21 cellular contexts compared by ENCODE assay signal in genomic region chr14:88546621-88547385, GRCh38. TPM values are rescaled to one million over a fixed set of nuclear protein-coding genes. Genes with fewer than 3 reads are reported as not detected.
DNase-seq lines count a peak whose midpoint lies in the region; ATAC-seq and TF ChIP-seq lines count a peak whose summit lies in the region.
"Had no signal": no experiment of that assay in that cellular context is flagged by ENCODE, and none has a peak within 500 bp of the region (broad histone marks: within the 10 kb centered on the region; RNA-seq: fewer than 3 reads in every experiment).

No MANE protein-coding gene starts in this region.

- H3K36me3 ChIP-seq in SK-N-SH (replicated peaks in 1 of 2; ENCODE audit: control insufficient read depth in 1 of 2, insufficient read depth in 2 of 2, low read length in 1 of 2) (peaks cover 34 to 37% of the 10 kb centered on the region in 2 experiments), mesenchymal stem cell (ENCODE audit: control insufficient read depth in 1 of 2, insufficient read depth in 2 of 2, low read depth in 1 of 2, low read length in 2 of 2) (peaks cover 28 to 32% of the 10 kb centered on the region in 2 experiments), transverse colon (peaks cover 0 to 5% (median 0%) of the 10 kb centered on the region in 4 donors)

- H3K27ac Mint-ChIP-seq in activated CD4-positive, alpha-beta T cell treated with anti-CD3 and anti-CD28 coated beads for 36 hours, result no peak overlapping the region
- H3K27ac Mint-ChIP-seq: activated naive CD8-positive, alpha-beta T cell treated with anti-CD3 and anti-CD28 coated beads, Interleukin-2, amount 50 U/mL, for 24 hours; CD8-positive, alpha-beta T cell had no signal

- no peak for TF ChIP-seq POLR2A in transverse colon (IDR thresholded peaks at IDR 0.05)

- H3K9me3 Mint-ChIP-seq in activated CD4-positive, alpha-beta T cell treated with anti-CD3 and anti-CD28 coated beads for 36 hours (ENCODE audit: low read depth), result no peaks in the 10 kb centered on the region
- H3K9me3 Mint-ChIP-seq: activated naive CD8-positive, alpha-beta T cell treated with anti-CD3 and anti-CD28 coated beads, Interleukin-2, amount 50 U/mL, for 24 hours; CD8-positive, alpha-beta T cell had no signal

- H2AFZ ChIP-seq in SK-N-SH (ENCODE audit: low read depth), result no peak overlapping the region
- no peak overlapping the region for H2AFZ ChIP-seq in mesenchymal stem cell (ENCODE audit: low read depth, low read length)

- intact Hi-C loops in transverse colon (cut with DNase I; ENCODE audit: low total_unique reads), result no loop called here
- intact Hi-C loops in activated CD4-positive, alpha-beta T cell treated with anti-CD3 and anti-CD28 coated beads for 36 hours (cut with DNase I, micrococcal nuclease), result no loop called here

- no peak overlapping the region for H3K23ac ChIP-seq in mesenchymal stem cell (ENCODE audit: low read length in 2 of 2)

- H2AK5ac ChIP-seq in mesenchymal stem cell (ENCODE audit: low read length, severe bottlenecking), result no peak overlapping the region

- no peak overlapping the region for H3K4me3 Mint-ChIP-seq in activated CD4-positive, alpha-beta T cell treated with anti-CD3 and anti-CD28 coated beads for 36 hours
- H3K4me3 Mint-ChIP-seq: activated naive CD8-positive, alpha-beta T cell treated with anti-CD3 and anti-CD28 coated beads, Interleukin-2, amount 50 U/mL, for 24 hours; CD8-positive, alpha-beta T cell had no signal

- H4K20me1 ChIP-seq in SK-N-SH (ENCODE audit: insufficient read depth), result peaks cover 11% of the 10 kb centered on the region

- peaks cover 9% of the 10 kb centered on the region for H3K27me3 Mint-ChIP-seq in activated CD4-positive, alpha-beta T cell treated with anti-CD3 and anti-CD28 coated beads for 36 hours

- CTCF ChIA-PET in SK-N-SH (lab: Yijun Ruan, JAX), result no interaction called here
- CTCF ChIA-PET in activated CD4-positive, alpha-beta T cell treated with anti-CD3 and anti-CD28 coated beads for 36 hours (lab: Charles Lee), result interaction anchor here (0.8 kb wide), 1 partner anchor 12 kb away, joined by 6 read pairs; no protein-coding TSS in a partner anchor

- H3K4me2 ChIP-seq in SK-N-SH (no peak overlapping the region), mesenchymal stem cell (ENCODE audit: low read length, poor library complexity, severe bottlenecking) (no peak overlapping the region)

- H3K36me3 Mint-ChIP-seq in activated CD4-positive, alpha-beta T cell treated with anti-CD3 and anti-CD28 coated beads for 36 hours (ENCODE audit: low read depth), result no peaks in the 10 kb centered on the region
- H3K36me3 Mint-ChIP-seq: CD8-positive, alpha-beta T cell had no signal

- no peak for TF ChIP-seq RAD21 in SK-N-SH (IDR thresholded peaks at IDR 0.05; ENCODE audit: low read length)

- H4K8ac ChIP-seq in mesenchymal stem cell (ENCODE audit: low read length), result no peak overlapping the region

- H3K4ac ChIP-seq in mesenchymal stem cell (ENCODE audit: low read depth in 1 of 2, low read length in 2 of 2), result no peak overlapping the region

- WGBS in SK-N-SH (ENCODE audit: low lambda C conversion rate), result 75% methylated on average over 4 of the region's 4 CpGs
- 100% methylated on average over 1 of the region's 4 CpGs for WGBS in mesenchymal stem cell
- WGBS in transverse colon (ENCODE audit: low coverage in 1 of 2), 2 donors, result 42 to 48% methylated on average over 4 of the region's 4 CpGs

- H3K18ac ChIP-seq in mesenchymal stem cell (ENCODE audit: low read depth in 1 of 2, low read length in 2 of 2), result no peak overlapping the region

- DNase-seq in SK-N-SH (no peak), NCI-H524 treated with DMSO at 0.1 percent for 48 hours (lab: John Stamatoyannopoulos, UW) (peak; percentile 86), mesenchymal stem cell (peak; percentile 47), transverse colon (no peak), OCI-M2 (lab: John Stamatoyannopoulos, UW; ENCODE audit: unreplicated experiment) (no peak), NCI-H748 (lab: John Stamatoyannopoulos, UW; ENCODE audit: unreplicated experiment) (no peak)
- no peak for DNase-seq in activated CD4-positive, alpha-beta T cell treated with anti-CD3 and anti-CD28 coated beads for 36 hours
- DNase-seq: activated gamma-delta T cell; activated naive CD8-positive, alpha-beta T cell treated with anti-CD3 and anti-CD28 coated beads, Interleukin-2, amount 50 U/mL, for 24 hours; activated T-cell treated with anti-CD3 and anti-CD28 coated beads, Interleukin-2, amount 50 U/mL, for 1 hour; AML-193; CD8-positive, alpha-beta T cell; GDM1; NCI-H1105; NCI-H2081; NK-92 treated with Interleukin-12 subunit alpha and Interleukin-12 subunit beta, amount 100 ng/mL, for 24 hours; psoas muscle; SIG-M5 had no signal

- no peaks in the 10 kb centered on the region for H3K9me3 ChIP-seq in SK-N-SH
- no peaks in the 10 kb centered on the region for H3K9me3 ChIP-seq in mesenchymal stem cell (ENCODE audit: control insufficient read depth, low read length)
- H3K9me3 ChIP-seq in transverse colon, result no peaks in the 10 kb centered on the region
- H3K9me3 ChIP-seq: psoas muscle had no signal

- H3K4me1 ChIP-seq in SK-N-SH (ENCODE audit: control insufficient read depth in 1 of 2, insufficient read depth in 2 of 2, low read depth in 1 of 2, low read length in 1 of 2) (peaks cover 0 to 4% of the 10 kb centered on the region in 2 experiments; a peak in 2 of 4 replicates), mesenchymal stem cell (ENCODE audit: control insufficient read depth, insufficient read depth, low read depth, low read length) (peaks cover 6% of the 10 kb centered on the region), transverse colon (peaks cover 0 to 80% (median 49%) of the 10 kb centered on the region in 4 donors)

- H3K4me3 ChIP-seq in SK-N-SH (ENCODE audit: low read depth in 2 of 2, low read length in 1 of 2), result no peak overlapping the region
- H3K4me3 ChIP-seq in mesenchymal stem cell (ENCODE audit: insufficient read depth in 1 of 2, low read depth in 1 of 2, low read length in 2 of 2), result no peak overlapping the region
- H3K4me3 ChIP-seq in transverse colon, result no peak overlapping the region
- H3K4me3 ChIP-seq: psoas muscle had no signal

- TF ChIP-seq CTCF in SK-N-SH (IDR thresholded peaks at IDR 0.05), result no peak
- TF ChIP-seq CTCF in transverse colon (IDR thresholded peaks at IDR 0.05), result no peak

- H2BK5ac ChIP-seq in mesenchymal stem cell (ENCODE audit: low read depth, low read length, poor library complexity, severe bottlenecking), result no peak overlapping the region

- in situ Hi-C loops in transverse colon (cut with MboI; ENCODE audit: low pct_ligation_motif_present in 1 of 4, low pct_unique_long_range_greater_than_20kb in 1 of 4, low sequenced_read_pairs in 3 of 4), result no loop called here

- no peaks in the 10 kb centered on the region for H3K9me2 ChIP-seq in SK-N-SH

- H3K27ac ChIP-seq in SK-N-SH (ENCODE audit: low read depth in 2 of 2, low read length in 1 of 2) (no peak overlapping the region), mesenchymal stem cell (ENCODE audit: low read length, poor library complexity, severe bottlenecking) (no peak overlapping the region), transverse colon (peak overlapping the region; percentile 67 to 72 (median 72))
- H3K27ac ChIP-seq: psoas muscle had no signal

- ATAC-seq in SK-N-SH treated with all-trans-retinoic acid at 6 μM for 48 hours, result no peak
- ATAC-seq in activated CD4-positive, alpha-beta T cell treated with anti-CD3 and anti-CD28 coated beads for 36 hours, result no peak
- ATAC-seq: activated naive CD8-positive, alpha-beta T cell treated with anti-CD3 and anti-CD28 coated beads, Interleukin-2, amount 50 U/mL, for 24 hours; CD8-positive, alpha-beta T cell; HepG2; psoas muscle had no signal

- H3K9ac ChIP-seq in SK-N-SH (no peak overlapping the region), mesenchymal stem cell (ENCODE audit: low read length) (no peak overlapping the region)

- peaks cover 26% of the 10 kb centered on the region for H3K79me1 ChIP-seq in mesenchymal stem cell (replicated peaks; ENCODE audit: low read length, poor library complexity, severe bottlenecking)

- no peak overlapping the region for H2BK120ac ChIP-seq in mesenchymal stem cell (ENCODE audit: low read depth, low read length)

- no peaks in the 10 kb centered on the region for H3K27me3 ChIP-seq in SK-N-SH (ENCODE audit: insufficient read depth)
- H3K27me3 ChIP-seq in mesenchymal stem cell (ENCODE audit: control insufficient read depth in 1 of 2, insufficient read depth in 1 of 2, low read length in 2 of 2), result no peaks in the 10 kb centered on the region
- no peaks in the 10 kb centered on the region for H3K27me3 ChIP-seq in transverse colon

- no peak overlapping the region for H4K91ac ChIP-seq in mesenchymal stem cell (ENCODE audit: low read length)

- POLR2A ChIA-PET in SK-N-SH (lab: Yijun Ruan, JAX), result no interaction called here
- POLR2A ChIA-PET in activated CD4-positive, alpha-beta T cell treated with anti-CD3 and anti-CD28 coated beads for 36 hours (lab: Charles Lee), result no interaction called here

- H3K79me2 ChIP-seq in SK-N-SH (ENCODE audit: insufficient read depth), result peaks cover 94% of the 10 kb centered on the region

- peaks cover 6% of the 10 kb centered on the region for H3F3A ChIP-seq in SK-N-SH (replicated peaks; ENCODE audit: insufficient read depth)

- H2BK12ac ChIP-seq in mesenchymal stem cell (ENCODE audit: low read length in 2 of 2), result no peak overlapping the region

- no peak overlapping the region for H3K14ac ChIP-seq in mesenchymal stem cell (ENCODE audit: low read length in 2 of 2)

- peaks cover under 1% of the 10 kb centered on the region for H3K4me1 Mint-ChIP-seq in activated CD4-positive, alpha-beta T cell treated with anti-CD3 and anti-CD28 coated beads for 36 hours

- TF ChIP-seq EP300 in SK-N-SH (IDR thresholded peaks at IDR 0.05; ENCODE audit: borderline replicate concordance in 1 of 2, low read depth in 1 of 2, low read length in 1 of 2) (no peak), transverse colon (IDR thresholded peaks at IDR 0.05; ENCODE audit: low read depth) (no peak)

- H2BK15ac ChIP-seq in mesenchymal stem cell (ENCODE audit: low read depth, poor library complexity, severe bottlenecking), result no peak overlapping the region

TF ChIP-seq in SK-N-SH, 30 proteins besides CTCF, POLR2A, EP300 and RAD21 (continues in another document):
- TF ChIP-seq FOXJ3 (CRISPR knock-in tag; IDR thresholded peaks at IDR 0.05), result no peak

RNA-seq across cellular contexts. Expression of gene PTPN21, which starts 8.0 kb away (rescaled TPM):
- 5.6 and 6.5 TPM in 2 replicates for polyA plus RNA-seq in SK-N-SH (2012; rRNA removed)
- polyA plus RNA-seq in SK-N-SH (2012; cell fraction: cytosol; rRNA removed), result 4.8 and 5.2 TPM in 2 replicates
- polyA plus RNA-seq in SK-N-SH (2012; cell fraction: nucleus; rRNA removed), result 11.9 and 15.9 TPM in 2 replicates
- 15.5 TPM for polyA plus RNA-seq in mesenchymal stem cell (2013, experiment 1 of 2)
- polyA plus RNA-seq in mesenchymal stem cell (2013, experiment 2 of 2), result 15.8 TPM
- 10 to 100 TPM; 27.8 to 38.5 (median 28.9) TPM for total RNA-seq in transverse colon
- total RNA-seq in activated CD4-positive, alpha-beta T cell treated with anti-CD3 and anti-CD28 coated beads for 36 hours, result under 1 TPM; 0.12 to 0.16 TPM
- total RNA-seq: CD8-positive, alpha-beta T cell; T-helper 1 cell treated with Interleukin-12 subunit alpha and Interleukin-12 subunit beta and Interleukin-4 antibody, amounts not matched to agents 30 ng/mL and 1 ng/mL, for 36 hours had no signal

RNA-seq across cellular contexts. Expression of gene ZC3H14, which starts 16.0 kb away (rescaled TPM):
- 61.5 and 79.0 TPM in 2 replicates for polyA plus RNA-seq in SK-N-SH (2012; rRNA removed)
- 63.6 and 69.0 TPM in 2 replicates for polyA plus RNA-seq in SK-N-SH (2012; cell fraction: cytosol; rRNA removed)
- 72.5 and 106 TPM in 2 replicates for polyA plus RNA-seq in SK-N-SH (2012; cell fraction: nucleus; rRNA removed)
- 39.7 TPM for polyA plus RNA-seq in mesenchymal stem cell (2013, experiment 1 of 2)
- 40.1 TPM for polyA plus RNA-seq in mesenchymal stem cell (2013, experiment 2 of 2)
- 100 to 1,000 TPM in 1 of 4 donors, 10 to 100 TPM in 3; 29.9 to 103 (median 81.0) TPM for total RNA-seq in transverse colon
- 10 to 100 TPM; 46.9 to 63.6 TPM for total RNA-seq in activated CD4-positive, alpha-beta T cell treated with anti-CD3 and anti-CD28 coated beads for 36 hours

Comparison
In these comparisons a context has a peak if more than half of its experiments do, and no peak if none do; other contexts are left out.
1. DNase-seq: peak in NCI-H524 treated with DMSO at 0.1 percent for 48 hours (single experiment) and mesenchymal stem cell (single experiment); none in SK-N-SH (single experiment), transverse colon (single experiment), OCI-M2 (single experiment), activated CD4-positive, alpha-beta T cell treated with anti-CD3 and anti-CD28 coated beads for 36 hours (single experiment) and NCI-H748 (single experiment).
2. H3K27ac ChIP-seq: peak in transverse colon (4 of 4); none in SK-N-SH (0 of 2) and mesenchymal stem cell (single experiment).
3. RNA of gene PTPN21, which starts 8.0 kb away (total RNA-seq): 27.8 to 38.5 TPM in transverse colon; 0.12 to 0.16 TPM in activated CD4-positive, alpha-beta T cell treated with anti-CD3 and anti-CD28 coated beads for 36 hours; every median in the first group is over 10 times any median in the second.